1 cellular context compared by ENCODE assay signal in genomic region chr19:20103091-20103501, GRCh38.
TF ChIP-seq lines count a peak whose summit lies in the region.

No MANE protein-coding gene starts in this region.

TF ChIP-seq in WTC11, 78 proteins besides CTCF, POLR2A, EP300 and RAD21 (continued from another document and continues in another):
- no peak for TF ChIP-seq ZNF425 (CRISPR knock-in tag; conservative IDR thresholded peaks at IDR 0.05)
- no peak for TF ChIP-seq ZBTB21 (CRISPR knock-in tag; IDR thresholded peaks at IDR 0.05; ENCODE audit: borderline replicate concordance)
- TF ChIP-seq PREB (CRISPR knock-in tag; IDR thresholded peaks at IDR 0.05; ENCODE audit: borderline replicate concordance): no peak
- peak; percentile 69; the same call in 1 of the 2 replicates for TF ChIP-seq ZNF219 (CRISPR knock-in tag; IDR thresholded peaks at IDR 0.05; ENCODE audit: borderline replicate concordance)
- TF ChIP-seq MAX (CRISPR knock-in tag; IDR thresholded peaks at IDR 0.05): peak; percentile 80
- peak; percentile 63; the same call in 1 of the 2 replicates for TF ChIP-seq SMAD3 (CRISPR knock-in tag; IDR thresholded peaks at IDR 0.05; ENCODE audit: borderline replicate concordance)
- no peak for TF ChIP-seq FOXJ3 (CRISPR knock-in tag; IDR thresholded peaks at IDR 0.05; ENCODE audit: borderline replicate concordance)
- no peak for TF ChIP-seq CREB1 (CRISPR knock-in tag; IDR thresholded peaks at IDR 0.05)
- TF ChIP-seq ATF2 (CRISPR knock-in tag; IDR thresholded peaks at IDR 0.05; ENCODE audit: borderline replicate concordance, low read depth): no peak
- no peak for TF ChIP-seq MYBL2 (CRISPR knock-in tag; IDR thresholded peaks at IDR 0.05)
- peak; percentile 73 for TF ChIP-seq FOXP4 (CRISPR knock-in tag; IDR thresholded peaks at IDR 0.05)
- TF ChIP-seq ETV6 (CRISPR knock-in tag; IDR thresholded peaks at IDR 0.05): 0 out of 2 replicates have a peak, but pooled peaks have one; percentile 41
- TF ChIP-seq IRF2 (CRISPR knock-in tag; IDR thresholded peaks at IDR 0.05; ENCODE audit: borderline replicate concordance, low read depth): no peak
- peak; percentile 69; the same call in 1 of the 2 replicates for TF ChIP-seq FOXK1 (CRISPR knock-in tag; IDR thresholded peaks at IDR 0.05)
- no peak for TF ChIP-seq JAZF1 (CRISPR knock-in tag; IDR thresholded peaks at IDR 0.05)
- TF ChIP-seq E2F4 (CRISPR knock-in tag; IDR thresholded peaks at IDR 0.05; ENCODE audit: borderline replicate concordance, low read depth): no peak
- TF ChIP-seq ATF6 (CRISPR knock-in tag; IDR thresholded peaks at IDR 0.05): no peak
- TF ChIP-seq ZNF416 (CRISPR knock-in tag; IDR thresholded peaks at IDR 0.05): no peak
- peak; percentile 79; the same call in 1 of the 2 replicates for TF ChIP-seq TEAD1 (CRISPR knock-in tag; IDR thresholded peaks at IDR 0.05)
- peak; percentile 77; the same call in 1 of the 2 replicates for TF ChIP-seq USF1 (CRISPR knock-in tag; IDR thresholded peaks at IDR 0.05)
- TF ChIP-seq CDX4 (CRISPR knock-in tag; IDR thresholded peaks at IDR 0.05; ENCODE audit: borderline replicate concordance): no peak
- TF ChIP-seq NFATC4 (CRISPR knock-in tag; IDR thresholded peaks at IDR 0.05): no peak
- TF ChIP-seq PRRX2 (CRISPR knock-in tag; IDR thresholded peaks at IDR 0.05): no peak
- no peak for TF ChIP-seq ZMAT4 (CRISPR knock-in tag; IDR thresholded peaks at IDR 0.05)
- TF ChIP-seq USF2 (CRISPR knock-in tag; IDR thresholded peaks at IDR 0.05): peak; percentile 63; the same call in 1 of the 2 replicates
- no peak for TF ChIP-seq AFF4 (CRISPR knock-in tag; IDR thresholded peaks at IDR 0.05; ENCODE audit: borderline replicate concordance)
- TF ChIP-seq STAT6 (CRISPR knock-in tag; conservative IDR thresholded peaks at IDR 0.05; ENCODE audit: low read depth): no peak
